8 cellular contexts compared by ENCODE assay signal in the genomic region with DNA sequence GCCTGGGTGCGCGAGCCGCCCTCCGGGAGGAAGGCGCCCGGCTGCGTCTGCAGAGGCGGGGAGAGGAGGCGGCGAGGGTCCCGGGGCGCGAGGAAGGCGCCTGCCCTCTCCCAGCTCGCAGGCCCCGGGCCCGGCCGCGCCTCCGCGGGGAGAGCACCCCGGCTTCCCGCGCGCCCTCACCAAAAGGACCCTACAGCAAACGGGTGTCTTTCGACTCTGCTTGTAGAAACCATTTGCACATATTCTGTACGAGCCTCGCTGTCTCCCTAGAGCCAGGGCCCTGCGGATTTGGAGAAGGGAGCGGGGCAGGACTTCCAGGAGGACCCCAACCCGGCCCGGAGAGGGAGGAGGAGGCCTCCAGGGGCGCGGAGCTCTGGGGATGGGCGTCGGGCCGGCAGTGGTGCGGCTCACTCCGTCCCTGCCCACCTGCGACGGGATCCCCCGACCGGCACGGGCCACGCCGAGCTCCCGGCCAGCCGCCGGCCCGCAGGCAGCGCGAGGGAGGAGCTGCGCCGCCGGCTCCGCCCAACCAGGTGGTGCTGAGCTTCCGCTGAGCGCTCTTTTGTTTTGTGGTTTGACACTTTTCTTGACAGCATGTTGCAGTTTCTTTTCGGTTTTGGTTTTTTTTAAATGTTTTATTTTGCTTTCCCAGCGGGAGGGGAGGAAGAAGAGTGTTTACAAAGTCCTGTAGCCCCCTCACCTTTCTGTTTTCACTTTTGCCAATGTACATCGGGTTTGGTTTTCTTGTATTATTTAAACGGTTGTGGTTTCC.
A peak's percentile ranks its signal among the peaks of the same experiment; 100 is the strongest.
DNase-seq lines count a peak whose midpoint lies in the region; ATAC-seq and TF ChIP-seq lines count a peak whose summit lies in the region.

No MANE protein-coding gene starts in this region.

- no peak for TF ChIP-seq CTCF in body of pancreas (IDR thresholded peaks at IDR 0.05)

- peaks cover 34% of the 10 kb centered on the region for H3K4me1 Mint-ChIP-seq in stimulated activated naive CD8-positive, alpha-beta T cell treated with anti-CD3 and anti-CD28 coated beads, Interleukin-15, Interleukin-2, amounts not matched to agents 100 ng/mL and 50 ng/mL, for 24 hours (ENCODE audit: low read depth)

- H3K9me3 Mint-ChIP-seq in stimulated activated naive CD8-positive, alpha-beta T cell treated with anti-CD3 and anti-CD28 coated beads, Interleukin-15, Interleukin-2, amounts not matched to agents 100 ng/mL and 50 ng/mL, for 24 hours = no peaks in the 10 kb centered on the region

- WGBS in body of pancreas, 2 donors = 9 to 10% methylated on average over 6 to 63 of the region's 63 CpGs
- 1 to 2% methylated on average over 47 to 48 of the region's 63 CpGs for WGBS in mesodermal cell (ENCODE audit: insufficient coverage in 2 of 2), 2 experiments

- TF ChIP-seq POLR2A in body of pancreas (IDR thresholded peaks at IDR 0.05) = peak in 2 of 3 donors; percentile 27 to 28

- H3K4me1 ChIP-seq in body of pancreas (peaks cover 15% of the 10 kb centered on the region), mesodermal cell (ENCODE audit: control insufficient read depth, insufficient read depth, low read length, poor library complexity, severe bottlenecking) (peaks cover 5% of the 10 kb centered on the region)

- intact Hi-C loops in body of pancreas (cut with DNase I) = no loop called here

- H3K9ac ChIP-seq in SK-N-MC (ENCODE audit: insufficient read length) = no peak overlapping the region

- no peaks in the 10 kb centered on the region for H3K27me3 Mint-ChIP-seq in stimulated activated naive CD8-positive, alpha-beta T cell treated with anti-CD3 and anti-CD28 coated beads, Interleukin-15, Interleukin-2, amounts not matched to agents 100 ng/mL and 50 ng/mL, for 24 hours

- ATAC-seq in HG03066 (IDR thresholded peaks at IDR 0.05; ENCODE audit: low read depth, unreplicated experiment) = peak; percentile 73
- ATAC-seq in body of pancreas = peak; percentile 49

- H3K36me3 ChIP-seq in SK-N-MC (ENCODE audit: insufficient read depth, low read length) (no peaks in the 10 kb centered on the region), body of pancreas (replicated peaks in 1 of 2; ENCODE audit: insufficient read depth in 1 of 2, low read depth in 2 of 2) (no peaks in the 10 kb centered on the region), mesodermal cell (ENCODE audit: control insufficient read depth, insufficient read depth, low read length) (no peaks in the 10 kb centered on the region)

- H3K36me3 Mint-ChIP-seq in stimulated activated naive CD8-positive, alpha-beta T cell treated with anti-CD3 and anti-CD28 coated beads, Interleukin-15, Interleukin-2, amounts not matched to agents 100 ng/mL and 50 ng/mL, for 24 hours (ENCODE audit: low read depth) = no peaks in the 10 kb centered on the region

- H3K27ac ChIP-seq in SK-N-MC = no peak overlapping the region
- no peak overlapping the region for H3K27ac ChIP-seq in body of pancreas
- H3K27ac ChIP-seq in mesodermal cell (ENCODE audit: low read depth, low read length, severe bottlenecking) = no peak overlapping the region

- no peaks in the 10 kb centered on the region for H3K9me3 ChIP-seq in SK-N-MC (ENCODE audit: low read depth, low read length)
- no peaks in the 10 kb centered on the region for H3K9me3 ChIP-seq in body of pancreas
- H3K9me3 ChIP-seq in mesodermal cell (ENCODE audit: control insufficient read depth, low read length) = no peaks in the 10 kb centered on the region

- H3K4me3 ChIP-seq in SK-N-MC = peak overlapping the region; percentile 59
- peak overlapping the region in 1 of 2 donors; percentile 21 for H3K4me3 ChIP-seq in body of pancreas
- H3K4me3 ChIP-seq in mesodermal cell (ENCODE audit: extremely low read depth, insufficient read depth, low read length, poor library complexity, severe bottlenecking) = peak overlapping the region; percentile 49

- DNase-seq in NCI-H1417 (lab: John Stamatoyannopoulos, UW) (peak; percentile 30 to 49 (median 43)), NCI-H1417 treated with DMSO at 0.1 percent for 48 hours (lab: John Stamatoyannopoulos, UW) (no peak), SK-N-MC (ENCODE audit: low read depth, low spot score) (no peak), body of pancreas (peak in 1 of 4 donors; percentile 29), SHP77 (lab: John Stamatoyannopoulos, UW) (no peak)

- no peaks in the 10 kb centered on the region for H3K27me3 ChIP-seq in body of pancreas

- peak overlapping the region; percentile 87 for H3K27ac Mint-ChIP-seq in stimulated activated naive CD8-positive, alpha-beta T cell treated with anti-CD3 and anti-CD28 coated beads, Interleukin-15, Interleukin-2, amounts not matched to agents 100 ng/mL and 50 ng/mL, for 24 hours

- H3K4me3 Mint-ChIP-seq in stimulated activated naive CD8-positive, alpha-beta T cell treated with anti-CD3 and anti-CD28 coated beads, Interleukin-15, Interleukin-2, amounts not matched to agents 100 ng/mL and 50 ng/mL, for 24 hours = peak overlapping the region; percentile 84

Comparison
In these comparisons a context has a peak if more than half of its experiments do, and no peak if none do; other contexts are left out.
1. DNase-seq: peak in NCI-H1417 (3 of 3); none in NCI-H1417 treated with DMSO at 0.1 percent for 48 hours (single experiment), SK-N-MC (single experiment) and SHP77 (0 of 2).